In genomic region chr5:80061541-80061940, GRCh38 we compare ENCODE assay signal across 9 cellular contexts. TPM values are rescaled to one million over a fixed set of nuclear protein-coding genes. Genes with fewer than 3 reads are reported as not detected.
"Had no signal": no experiment of that assay in that cellular context is flagged by ENCODE, and none has a peak within 500 bp of the region (broad histone marks: within the 10 kb centered on the region; RNA-seq: fewer than 3 reads in every experiment).

No MANE protein-coding gene starts in this region.

- H2AFZ ChIP-seq: GM23338 had no signal

- ATAC-seq: GM23338, K562 had no signal

- H3K27ac Mint-ChIP-seq: GM23338, H9 had no signal

- H3K4me3 ChIP-seq: GM23338, K562 had no signal

- H3K4me2 ChIP-seq: GM23338 had no signal

- H3K27ac ChIP-seq: HL-60 had no signal

- DNase-seq: H9, HCEC 1CT, IMR-90, KG1 had no signal

- H3K9me3 Mint-ChIP-seq: GM23338, H9 had no signal

- H3K4me3 Mint-ChIP-seq: GM23338, H9 had no signal

- FAIRE-seq: H1, H54, K562 had no signal

RNA-seq across cellular contexts. Expression of gene THBS4, which starts 26.4 kb away (rescaled TPM):
- total RNA-seq: K562 had no signal
